ENCODE assay signal across 7 cellular contexts in the genomic region with DNA sequence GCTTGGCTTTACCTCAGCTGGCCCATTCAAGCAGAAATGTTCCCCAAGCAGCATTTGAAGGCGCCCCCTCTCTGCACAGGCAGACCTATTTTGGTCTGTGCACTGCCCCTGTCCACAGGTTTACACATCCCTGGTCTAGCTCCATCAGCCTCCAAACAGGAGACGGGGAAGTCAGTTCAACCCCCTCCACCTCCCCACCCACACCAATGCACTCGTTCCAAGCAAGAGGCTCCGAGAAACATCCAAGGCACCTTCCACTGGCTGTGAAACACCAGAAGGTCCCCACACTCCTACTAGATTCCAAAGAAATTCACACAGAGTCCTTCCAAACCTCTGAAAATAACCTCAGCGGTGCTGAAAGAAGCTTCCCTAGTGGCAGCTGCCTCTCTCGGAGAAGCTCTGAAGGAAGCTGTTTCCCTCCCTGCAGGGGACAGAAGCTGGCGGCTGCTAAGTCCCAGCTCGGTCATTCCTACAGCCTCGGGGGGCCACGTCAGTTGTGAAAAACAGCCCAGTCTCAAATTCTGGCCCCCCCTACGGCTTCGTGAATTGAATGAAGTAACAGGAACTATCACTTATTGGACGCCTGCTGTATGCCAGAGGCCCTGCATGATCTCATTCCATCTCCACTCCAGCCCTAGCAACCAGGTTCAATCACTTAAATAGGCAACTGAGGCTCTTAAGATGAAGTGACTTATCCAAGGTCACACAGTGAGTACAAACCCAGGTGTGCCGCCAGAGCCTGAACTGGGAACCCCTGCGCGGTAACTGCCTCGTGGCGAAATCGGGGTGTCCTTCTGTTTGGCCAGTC.
DNase-seq lines count a peak whose midpoint lies in the region; ATAC-seq and TF ChIP-seq lines count a peak whose summit lies in the region.

No MANE protein-coding gene starts in this region.

- peaks cover 6% of the 10 kb centered on the region for H3K4me1 ChIP-seq in HUES6 (ENCODE audit: control insufficient read depth, insufficient read depth, low read length)

- TF ChIP-seq CTCF in astrocyte of the cerebellum (IDR thresholded peaks at IDR 0.05; ENCODE audit: low read depth, low read length, missing control alignments), result no peak

- in situ Hi-C loops in astrocyte of the cerebellum (cut with HindIII; ENCODE audit: low sequenced_read_pairs), result no loop called here

- peak; percentile 3 for ATAC-seq in GM18861 (IDR thresholded peaks at IDR 0.05; ENCODE audit: unreplicated experiment)

- H3K9me3 ChIP-seq in HUES6 (ENCODE audit: control insufficient read depth, insufficient read depth, low read depth, low read length), result no peaks in the 10 kb centered on the region

- DNase-seq in astrocyte of the cerebellum (ENCODE audit: low read depth), result no peak
- DNase-seq in substantia nigra (lab: John Stamatoyannopoulos, UW), result peak in 8 of 49 donors; percentile 13 to 50 (median 36)
- no peak for DNase-seq in NCI-H1930 (lab: John Stamatoyannopoulos, UW)
- no peak for DNase-seq in NCI-H128 (lab: John Stamatoyannopoulos, UW; ENCODE audit: unreplicated experiment)

- H3K4me3 ChIP-seq in HUES6 (ENCODE audit: low read depth, low read length) (peak overlapping the region; percentile 88), astrocyte of the cerebellum (ENCODE audit: low read depth, low read length) (peak overlapping the region; percentile 95)

- H3K27ac ChIP-seq in HUES6 (ENCODE audit: low read depth, low read length) (peak overlapping the region; percentile 20; the same call in 1 of the 2 replicates), layer of hippocampus (ENCODE audit: low read depth, low read length) (peak overlapping the region; percentile 100), substantia nigra (ENCODE audit: low read depth, low read length, poor library complexity, severe bottlenecking) (peak overlapping the region; percentile 100)

- peaks cover 4% of the 10 kb centered on the region for H3K36me3 ChIP-seq in HUES6 (ENCODE audit: control insufficient read depth, insufficient read depth, low read length)

- H3K27me3 ChIP-seq in HUES6 (ENCODE audit: control insufficient read depth, insufficient read depth, low read length) (no peaks in the 10 kb centered on the region), layer of hippocampus (ENCODE audit: control insufficient read depth, insufficient read depth, low read length) (no peaks in the 10 kb centered on the region)

- peak overlapping the region; percentile 98 for H3K9ac ChIP-seq in HUES6 (ENCODE audit: low read length)

Comparison
In these comparisons a context has a peak if more than half of its experiments do, and no peak if none do; other contexts are left out.
1. H3K27ac ChIP-seq: peak in every context shown above with its lines; median percentile 100 in layer of hippocampus; 100 in substantia nigra; 20 in HUES6.